1 cellular context compared by ENCODE assay signal in genomic region chr22:39174498-39175120, GRCh38.
TF ChIP-seq lines count a peak whose summit lies in the region.

No MANE protein-coding gene starts in this region.

TF ChIP-seq in H1, 55 proteins besides CTCF, POLR2A, EP300 and RAD21 (continued from another document):
- TF ChIP-seq CHD7 (IDR thresholded peaks at IDR 0.05; ENCODE audit: insufficient replicate concordance, low read length) (no peak), RXRA (IDR thresholded peaks at IDR 0.05; ENCODE audit: insufficient read depth, low read depth, low read length) (peak; percentile 94), KDM4A (IDR thresholded peaks at IDR 0.05; ENCODE audit: low read depth, low read length, severe bottlenecking) (no peak), KDM1A (IDR thresholded peaks at IDR 0.05; ENCODE audit: borderline replicate concordance, low read length) (0 out of 2 replicates have a peak, but pooled peaks have one; percentile 15), SAP30 (IDR thresholded peaks at IDR 0.05; ENCODE audit: insufficient read depth, insufficient replicate concordance, low read length) (no peak), E2F6 (IDR thresholded peaks at IDR 0.05) (no peak), SRF (IDR thresholded peaks at IDR 0.05; ENCODE audit: low read depth, low read length) (no peak), SP1 (IDR thresholded peaks at IDR 0.05; ENCODE audit: low read depth, low read length) (peak; percentile 98), TEAD4 (IDR thresholded peaks at IDR 0.05; ENCODE audit: low read depth, low read length) (peak; percentile 100), MAX (IDR thresholded peaks at IDR 0.05) (peak; percentile 78), BRCA1 (IDR thresholded peaks at IDR 0.05; ENCODE audit: low read depth, low read length) (0 out of 2 replicates have a peak, but pooled peaks have one; percentile 2), POU5F1 (IDR thresholded peaks at IDR 0.05; ENCODE audit: low read depth, low read length) (0 out of 2 replicates have a peak, but pooled peaks have one; percentile 4), CREB1 (IDR thresholded peaks at IDR 0.05) (peak; percentile 95), ATF3 (IDR thresholded peaks at IDR 0.05; ENCODE audit: insufficient read depth, low read depth, low read length) (peak; percentile 90), MAFK (IDR thresholded peaks at IDR 0.05; ENCODE audit: low read depth, low read length) (peak; percentile 12; the same call in 1 of the 2 replicates), ATF2 (IDR thresholded peaks at IDR 0.05; ENCODE audit: low read length) (peak; percentile 98), TAF7 (optimal IDR thresholded peaks at IDR 0.05; ENCODE audit: borderline replicate concordance, low read depth, low read length) (peak; percentile 7), TCF12 (IDR thresholded peaks at IDR 0.05; ENCODE audit: low read depth, low read length) (peak; percentile 97), JUND (IDR thresholded peaks at IDR 0.05; ENCODE audit: low read length) (peak; percentile 100), SP4 (IDR thresholded peaks at IDR 0.05; ENCODE audit: low read length) (no peak), PHF8 (conservative IDR thresholded peaks at IDR 0.05; ENCODE audit: low read depth, low read length) (no peak), SIRT6 (IDR thresholded peaks at IDR 0.05; ENCODE audit: low read length) (no peak), TBP (IDR thresholded peaks at IDR 0.05; ENCODE audit: low read depth, low read length) (no peak; the same call in 1 of the 2 replicates), CBX5 (IDR thresholded peaks at IDR 0.05; ENCODE audit: low read depth, low read length) (no peak), GABPA (IDR thresholded peaks at IDR 0.05; ENCODE audit: borderline replicate concordance, insufficient read depth, low read length) (no peak), RFX5 (IDR thresholded peaks at IDR 0.05; ENCODE audit: borderline replicate concordance, low read depth, low read length) (peak; percentile 62; the same call in 1 of the 2 replicates), CHD1 (IDR thresholded peaks at IDR 0.05; ENCODE audit: low read depth, low read length) (no peak), HDAC6 (IDR thresholded peaks at IDR 0.05; ENCODE audit: low read depth, low read length) (no peak), BACH1 (IDR thresholded peaks at IDR 0.05; ENCODE audit: low read length) (no peak), JUN (IDR thresholded peaks at IDR 0.05; ENCODE audit: low read depth, low read length) (peak; percentile 100), SIX5 (IDR thresholded peaks at IDR 0.05; ENCODE audit: low read depth, low read length) (no peak), GTF2F1 (IDR thresholded peaks at IDR 0.05; ENCODE audit: borderline replicate concordance, low read depth, low read length) (0 out of 2 replicates have a peak, but pooled peaks have one; percentile 71), NRF1 (IDR thresholded peaks at IDR 0.05; ENCODE audit: low read depth, low read length) (no peak; the same call in 1 of the 2 replicates), TAF1 (IDR thresholded peaks at IDR 0.05; ENCODE audit: low read depth, low read length) (no peak; the same call in 1 of the 2 replicates), CBX8 (IDR thresholded peaks at IDR 0.05; ENCODE audit: borderline replicate concordance, low read depth, low read length) (no peak), YY1 (IDR thresholded peaks at IDR 0.05; ENCODE audit: low read depth, low read length) (no peak), CHD2 (IDR thresholded peaks at IDR 0.05; ENCODE audit: low read length) (peak; percentile 85), HDAC2 (IDR thresholded peaks at IDR 0.05; ENCODE audit: borderline replicate concordance in 1 of 2, low read depth in 2 of 2, low read length in 2 of 2) (no peak), EZH2 (IDR thresholded peaks at IDR 0.05; ENCODE audit: low read depth, low read length, severe bottlenecking) (no peak), USF2 (IDR thresholded peaks at IDR 0.05; ENCODE audit: low read length) (no peak), FOSL1 (IDR thresholded peaks at IDR 0.05; ENCODE audit: insufficient read depth, low read depth, low read length) (peak; percentile 86), SIN3A (conservative IDR thresholded peaks at IDR 0.05 in 1 of 2, IDR thresholded peaks at IDR 0.05 in 1 of 2; ENCODE audit: low read depth in 1 of 2, low read length in 2 of 2) (0 out of 4 replicates have a peak, but pooled peaks of 1 of the 2 experiments have one; percentile 21), RBBP5 (IDR thresholded peaks at IDR 0.05; ENCODE audit: borderline replicate concordance, low read depth, low read length) (no peak)
